20 cellular contexts compared by ENCODE assay signal in genomic region chr13:22592515-22592914, GRCh38.
"Had no signal": no experiment of that assay in that cellular context is flagged by ENCODE, and none has a peak within 500 bp of the region (broad histone marks: within the 10 kb centered on the region; RNA-seq: fewer than 3 reads in every experiment).

No MANE protein-coding gene starts in this region.

- H3K36me3 ChIP-seq: upper lobe of left lung had no signal

- H3K4me1 ChIP-seq: psoas muscle, upper lobe of left lung had no signal

- ATAC-seq: activated CD4-positive, alpha-beta T cell treated with anti-CD3 and anti-CD28 coated beads for 36 hours; activated naive CD8-positive, alpha-beta T cell treated with anti-CD3 and anti-CD28 coated beads, Interleukin-2, amount 50 U/mL, for 24 hours; left colon; mucosa of descending colon; natural killer cell treated with Interleukin-12 subunit alpha and Interleukin-12 subunit beta and Interleukin-15 and Interleukin-18, amount 100 ng/mL, for 72 hours; psoas muscle; sciatic nerve had no signal

- H3K4me3 ChIP-seq: mucosa of descending colon, psoas muscle, upper lobe of left lung had no signal

- DNase-seq: activated CD4-positive, alpha-beta memory T cell treated with anti-CD3 and anti-CD28 coated beads, Interleukin-2, amount 10 ng/mL, durations not matched to agents 7 days and 5 days; activated CD4-positive, alpha-beta T cell treated with anti-CD3 and anti-CD28 coated beads for 36 hours; activated CD8-positive, alpha-beta memory T cell treated with anti-CD3 and anti-CD28 coated beads, Interleukin-2, amount 50 U/mL, for 4 hours; activated naive CD4-positive, alpha-beta T cell treated with Interleukin-2 at 50 U/mL for 16 hours; activated naive CD8-positive, alpha-beta T cell treated with anti-CD3 and anti-CD28 coated beads, Interleukin-2, amount 50 U/mL, for 24 hours; cortex of kidney; effector memory CD4-positive, alpha-beta T cell; hypothalamus; left colon; mammary epithelial cell; mucosa of descending colon; occipital lobe; psoas muscle; stimulated activated CD4-positive, alpha-beta T cell treated with anti-CD3 and anti-CD28 coated beads, Interleukin-2, amount 100 ng/mL, for 48 hours; stimulated activated naive CD4-positive, alpha-beta T cell treated with Interleukin-2 at 50 U/mL for 16 hours; T-helper 9 cell; upper lobe of left lung had no signal

- H3K27me3 ChIP-seq: upper lobe of left lung had no signal

- H3K9me3 ChIP-seq: mucosa of descending colon, psoas muscle, upper lobe of left lung had no signal

- H3K27ac ChIP-seq: epithelial cell of prostate, psoas muscle, upper lobe of left lung had no signal
